7 cellular contexts compared by ENCODE assay signal in the genomic region with DNA sequence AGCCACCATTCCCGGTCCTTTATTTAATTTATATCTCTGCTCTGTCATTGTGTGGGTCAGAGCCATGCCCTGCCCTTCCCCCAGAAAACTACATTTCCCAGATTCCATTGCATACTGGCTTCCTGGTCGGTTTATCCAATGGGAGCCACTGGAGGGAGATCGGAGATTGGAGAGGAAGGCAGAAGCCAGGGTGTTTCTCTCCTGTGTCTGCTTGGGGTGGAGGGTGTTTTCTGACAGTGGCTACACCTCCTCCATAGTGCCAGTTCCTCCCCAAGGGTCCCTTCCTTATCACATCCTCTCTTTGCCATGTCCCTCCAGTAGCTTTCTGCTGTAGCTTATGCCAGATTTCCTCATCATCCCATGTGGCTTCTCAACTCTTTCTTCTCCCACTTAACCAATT. TPM values are rescaled to one million over a fixed set of nuclear protein-coding genes. Genes with fewer than 3 reads are reported as not detected.
DNase-seq lines count a peak whose midpoint lies in the region; ATAC-seq and TF ChIP-seq lines count a peak whose summit lies in the region.

No MANE protein-coding gene starts in this region.

- peak overlapping the region; percentile 55 for H3K27ac Mint-ChIP-seq in GM23338

- no peak overlapping the region for H3K4me2 ChIP-seq in GM23338

- no peaks in the 10 kb centered on the region; the same call in 2 of the 3 replicates for H3K9me3 Mint-ChIP-seq in GM23338

- H3K9me3 ChIP-seq in body of pancreas (no peaks in the 10 kb centered on the region), right lobe of liver (no peaks in the 10 kb centered on the region)

- no peak overlapping the region for H3K4me3 ChIP-seq in GM23338
- H3K4me3 ChIP-seq in body of pancreas, result no peak overlapping the region
- no peak overlapping the region for H3K4me3 ChIP-seq in right lobe of liver

- TF ChIP-seq POLR2A in body of pancreas (IDR thresholded peaks at IDR 0.05) (no peak), right lobe of liver (IDR thresholded peaks at IDR 0.05) (no peak)

- H4K20me1 ChIP-seq in GM23338 (replicated peaks; ENCODE audit: insufficient read depth), result peaks cover 29% of the 10 kb centered on the region

- intact Hi-C loops in body of pancreas (cut with DNase I) (no loop called here), right lobe of liver (cut with DNase I) (no loop called here)

- H2AFZ ChIP-seq in GM23338, result no peak overlapping the region

- peaks cover 20% of the 10 kb centered on the region for H3K36me3 Mint-ChIP-seq in GM23338 (ENCODE audit: low read depth)

- H3K27ac ChIP-seq in GM23338 (ENCODE audit: low read depth) (no peak overlapping the region; the same call in 1 of the 2 replicates), body of pancreas (no peak overlapping the region), right lobe of liver (no peak overlapping the region)

- peaks cover 42% of the 10 kb centered on the region for H3K79me2 ChIP-seq in GM23338 (replicated peaks; ENCODE audit: insufficient read depth)

- no peaks in the 10 kb centered on the region for H3K9me2 ChIP-seq in GM23338 (ENCODE audit: insufficient read depth)

- peaks cover 21% of the 10 kb centered on the region for H3K4me1 Mint-ChIP-seq in GM23338

- H3K27me3 ChIP-seq in GM23338 (ENCODE audit: insufficient read depth) (peaks cover 8% of the 10 kb centered on the region; the same call in 1 of the 2 replicates), body of pancreas (no peaks in the 10 kb centered on the region), right lobe of liver (no peaks in the 10 kb centered on the region)

- ATAC-seq in GM23338 (peak; percentile 70), body of pancreas (peak; percentile 59), right lobe of liver (peak; percentile 73 to 78 (median 76)), GM18907 (IDR thresholded peaks at IDR 0.05; ENCODE audit: unreplicated experiment) (no peak), HG02938 (IDR thresholded peaks at IDR 0.05; ENCODE audit: unreplicated experiment) (no peak)

- DNase-seq in GM23338 (ENCODE audit: low spot score), result peak; percentile 91
- peak; percentile 9 for DNase-seq in NCI-H345 treated with DMSO at 0.1 percent for 48 hours (lab: John Stamatoyannopoulos, UW; ENCODE audit: unreplicated experiment)
- peak; percentile 29 to 62 (median 46) for DNase-seq in body of pancreas
- peak in 1 of 3 donors; percentile 50 for DNase-seq in right lobe of liver
- DNase-seq in activated CD4-positive, alpha-beta T cell treated with anti-CD3 and anti-CD28 coated beads for 4 hours, result no peak

- 3 to 8% methylated on average over 3 of the region's 3 CpGs for whole genome bisulfite sequencing in body of pancreas, 2 donors
- 11% methylated on average over 3 of the region's 3 CpGs for WGBS in right lobe of liver (ENCODE audit: insufficient coverage, low coverage, low lambda C conversion rate, missing lambda C conversion rate)

- H3K36me3 ChIP-seq in GM23338 (ENCODE audit: insufficient read depth) (no peaks in the 10 kb centered on the region), body of pancreas (replicated peaks in 1 of 2; ENCODE audit: insufficient read depth in 1 of 2, low read depth in 2 of 2) (no peaks in the 10 kb centered on the region), right lobe of liver (no peaks in the 10 kb centered on the region)

- H3K4me1 ChIP-seq in GM23338 (ENCODE audit: insufficient read depth) (peaks cover 12% of the 10 kb centered on the region), body of pancreas (peaks cover 18% of the 10 kb centered on the region), right lobe of liver (peaks cover 0 to 11% (median 0%) of the 10 kb centered on the region in 4 donors)

- TF ChIP-seq CTCF in GM23338 (conservative IDR thresholded peaks at IDR 0.05; ENCODE audit: low read depth in 2 of 2) (no peak), body of pancreas (IDR thresholded peaks at IDR 0.05) (peak in 1 of 7 experiments; percentile 4), right lobe of liver (IDR thresholded peaks at IDR 0.05) (no peak)

- H3F3A ChIP-seq in GM23338 (replicated peaks; ENCODE audit: low read depth), result 0 out of 2 replicates have a peak, but pooled peaks cover 4% of the 10 kb centered on the region

- peaks cover 21% of the 10 kb centered on the region for H3K27me3 Mint-ChIP-seq in GM23338 (ENCODE audit: insufficient read depth, low read depth, poor library complexity)

- no peak overlapping the region; the same call in 2 of the 3 replicates for H3K4me3 Mint-ChIP-seq in GM23338

TF ChIP-seq in GM23338, 12 proteins besides CTCF, POLR2A, EP300 and RAD21:
- TF ChIP-seq, protein P1, sequence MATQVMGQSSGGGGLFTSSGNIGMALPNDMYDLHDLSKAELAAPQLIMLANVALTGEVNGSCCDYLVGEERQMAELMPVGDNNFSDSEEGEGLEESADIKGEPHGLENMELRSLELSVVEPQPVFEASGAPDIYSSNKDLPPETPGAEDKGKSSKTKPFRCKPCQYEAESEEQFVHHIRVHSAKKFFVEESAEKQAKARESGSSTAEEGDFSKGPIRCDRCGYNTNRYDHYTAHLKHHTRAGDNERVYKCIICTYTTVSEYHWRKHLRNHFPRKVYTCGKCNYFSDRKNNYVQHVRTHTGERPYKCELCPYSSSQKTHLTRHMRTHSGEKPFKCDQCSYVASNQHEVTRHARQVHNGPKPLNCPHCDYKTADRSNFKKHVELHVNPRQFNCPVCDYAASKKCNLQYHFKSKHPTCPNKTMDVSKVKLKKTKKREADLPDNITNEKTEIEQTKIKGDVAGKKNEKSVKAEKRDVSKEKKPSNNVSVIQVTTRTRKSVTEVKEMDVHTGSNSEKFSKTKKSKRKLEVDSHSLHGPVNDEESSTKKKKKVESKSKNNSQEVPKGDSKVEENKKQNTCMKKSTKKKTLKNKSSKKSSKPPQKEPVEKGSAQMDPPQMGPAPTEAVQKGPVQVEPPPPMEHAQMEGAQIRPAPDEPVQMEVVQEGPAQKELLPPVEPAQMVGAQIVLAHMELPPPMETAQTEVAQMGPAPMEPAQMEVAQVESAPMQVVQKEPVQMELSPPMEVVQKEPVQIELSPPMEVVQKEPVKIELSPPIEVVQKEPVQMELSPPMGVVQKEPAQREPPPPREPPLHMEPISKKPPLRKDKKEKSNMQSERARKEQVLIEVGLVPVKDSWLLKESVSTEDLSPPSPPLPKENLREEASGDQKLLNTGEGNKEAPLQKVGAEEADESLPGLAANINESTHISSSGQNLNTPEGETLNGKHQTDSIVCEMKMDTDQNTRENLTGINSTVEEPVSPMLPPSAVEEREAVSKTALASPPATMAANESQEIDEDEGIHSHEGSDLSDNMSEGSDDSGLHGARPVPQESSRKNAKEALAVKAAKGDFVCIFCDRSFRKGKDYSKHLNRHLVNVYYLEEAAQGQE (IDR thresholded peaks at IDR 0.05; ENCODE audit: unreplicated experiment), result no peak
- TF ChIP-seq, protein P2, sequence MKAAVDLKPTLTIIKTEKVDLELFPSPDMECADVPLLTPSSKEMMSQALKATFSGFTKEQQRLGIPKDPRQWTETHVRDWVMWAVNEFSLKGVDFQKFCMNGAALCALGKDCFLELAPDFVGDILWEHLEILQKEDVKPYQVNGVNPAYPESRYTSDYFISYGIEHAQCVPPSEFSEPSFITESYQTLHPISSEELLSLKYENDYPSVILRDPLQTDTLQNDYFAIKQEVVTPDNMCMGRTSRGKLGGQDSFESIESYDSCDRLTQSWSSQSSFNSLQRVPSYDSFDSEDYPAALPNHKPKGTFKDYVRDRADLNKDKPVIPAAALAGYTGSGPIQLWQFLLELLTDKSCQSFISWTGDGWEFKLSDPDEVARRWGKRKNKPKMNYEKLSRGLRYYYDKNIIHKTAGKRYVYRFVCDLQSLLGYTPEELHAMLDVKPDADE (IDR thresholded peaks at IDR 0.05), result peak; percentile 78
TF ChIP-seq in GM23338: peak in this region for 1.

RNA-seq across cellular contexts. Expression of a gene that starts 19.0 kb away (rescaled TPM):
- total RNA-seq in GM23338 (2014; rRNA removed; shearing (Covaris generic)), result 117 and 125 TPM in 2 replicates
- 58.1 and 62.1 TPM in 2 replicates for polyA plus RNA-seq in GM23338 (2016; fragmentation: Nextera tagmentation; extraction: Ambion mirVana)
- total RNA-seq in body of pancreas (10 to 100 TPM in 1 of 2 donors, 1 to 10 TPM in 1; 3.1 to 11.9 TPM), right lobe of liver (10 to 100 TPM in 5 of 6 experiments, 1 to 10 TPM in 1; 3.8 to 72.5 (median 31.8) TPM)

Comparison
In these comparisons a context has a peak if more than half of its experiments do, and no peak if none do; other contexts are left out.
1. ATAC-seq: peak in GM23338 (single experiment), body of pancreas (single experiment) and right lobe of liver (4 of 4); none in GM18907 (single experiment) and HG02938 (single experiment).
2. DNase-seq: peak in GM23338 (single experiment), NCI-H345 treated with DMSO at 0.1 percent for 48 hours (single experiment) and body of pancreas (4 of 4); none in activated CD4-positive, alpha-beta T cell treated with anti-CD3 and anti-CD28 coated beads for 4 hours (0 of 2).